Comparison of ENCODE assay signal across 8 cellular contexts in genomic region chr14:89221109-89221508, GRCh38.
DNase-seq lines count a peak whose midpoint lies in the region; ATAC-seq and TF ChIP-seq lines count a peak whose summit lies in the region.

No MANE protein-coding gene starts in this region.

- peak overlapping the region in 1 of 2 donors; percentile 77 for H3K27ac Mint-ChIP-seq in T-cell

- no peaks in the 10 kb centered on the region for H3K9me3 Mint-ChIP-seq in T-cell

- POLR2A ChIA-PET in T-cell (lab: Charles Lee): no interaction called here

- H3K27me3 ChIP-seq in right atrium auricular region (no peaks in the 10 kb centered on the region), upper lobe of right lung (no peaks in the 10 kb centered on the region), dorsolateral prefrontal cortex (no peaks in the 10 kb centered on the region)

- no peaks in the 10 kb centered on the region for H3K9me3 ChIP-seq in right atrium auricular region
- no peaks in the 10 kb centered on the region for H3K9me3 ChIP-seq in upper lobe of right lung

- ATAC-seq in Right ventricle myocardium inferior (peak; percentile 88), T-cell (replicated peaks in 1 of 4) (peak; percentile 70 to 99 (median 82)), upper lobe of right lung (peak; percentile 70), GM19397 (IDR thresholded peaks at IDR 0.05; ENCODE audit: unreplicated experiment) (no peak)

- peaks cover 49 to 66% (median 52%) of the 10 kb centered on the region in 3 donors for H3K4me1 Mint-ChIP-seq in T-cell

- no peaks in the 10 kb centered on the region for H3K27me3 Mint-ChIP-seq in T-cell

- H3K27ac ChIP-seq in right atrium auricular region: no peak overlapping the region
- H3K27ac ChIP-seq in upper lobe of right lung: no peak overlapping the region
- H3K27ac ChIP-seq in substantia nigra (ENCODE audit: low read depth, low read length, poor library complexity, severe bottlenecking): no peak overlapping the region
- H3K27ac ChIP-seq in dorsolateral prefrontal cortex: peak overlapping the region in 1 of 59 donors; percentile 43

- DNase-seq in Right ventricle myocardium inferior (ENCODE audit: missing footprints) (no peak), right atrium auricular region (ENCODE audit: low spot score) (no peak), T-cell (peak in 1 of 34 experiments; percentile 8), glomerular visceral epithelial cell (ENCODE audit: extremely low spot score) (peak; percentile 42), upper lobe of right lung (no peak), substantia nigra (lab: John Stamatoyannopoulos, UW) (no peak), dorsolateral prefrontal cortex (no peak)

- peaks cover 31% of the 10 kb centered on the region for H3K36me3 Mint-ChIP-seq in T-cell

- peak overlapping the region in 1 of 3 donors; percentile 19 for H3K4me3 Mint-ChIP-seq in T-cell

- CTCF ChIA-PET in T-cell (lab: Charles Lee): no interaction called here

- H3K4me3 ChIP-seq in right atrium auricular region (no peak overlapping the region), upper lobe of right lung (no peak overlapping the region), dorsolateral prefrontal cortex (no peak overlapping the region)

- intact Hi-C loops in Right ventricle myocardium inferior (cut with DNase I) (loop anchor here (5.0 to 10.0 kb wide), 2 partner anchors 196 to 394 kb away; partner anchors contain the start of gene FOXN3), upper lobe of right lung (cut with DNase I) (no loop called here), dorsolateral prefrontal cortex (cut with DNase I) (no loop called here)

- H3K4me1 ChIP-seq in right atrium auricular region (peaks cover 0 to 27% of the 10 kb centered on the region in 2 donors), upper lobe of right lung (peaks cover 3% of the 10 kb centered on the region)

- H3K36me3 ChIP-seq in right atrium auricular region (no peaks in the 10 kb centered on the region), upper lobe of right lung (peaks cover 7% of the 10 kb centered on the region)

- no peak for TF ChIP-seq CTCF in right atrium auricular region (IDR thresholded peaks at IDR 0.05)
- TF ChIP-seq CTCF in upper lobe of right lung (IDR thresholded peaks at IDR 0.05): no peak
- TF ChIP-seq CTCF in dorsolateral prefrontal cortex (IDR thresholded peaks at IDR 0.05 in 54 of 56, conservative IDR thresholded peaks at IDR 0.05 in 2 of 56; ENCODE audit: low read depth in 1 of 56, partially characterized antibody in 56 of 56): no peak
